Comparison of ENCODE assay signal across 1 cellular context in genomic region chr14:100727565-100728240, GRCh38.
TF ChIP-seq lines count a peak whose summit lies in the region.

No MANE protein-coding gene starts in this region.

TF ChIP-seq in K562, 482 proteins besides CTCF, POLR2A, EP300 and RAD21:
- TF ChIP-seq CEBPG (CRISPR knock-in tag; IDR thresholded peaks at IDR 0.05) (no peak), CEBPG (tag; conservative IDR thresholded peaks at IDR 0.05 in 1 of 2, IDR thresholded peaks at IDR 0.05 in 1 of 2) (0 out of 4 replicates have a peak, but pooled peaks of 1 of the 2 experiments have one; percentile 17), MTF1 (CRISPR knock-in tag; IDR thresholded peaks at IDR 0.05; ENCODE audit: borderline replicate concordance) (no peak), ZNF740 (CRISPR knock-in tag; IDR thresholded peaks at IDR 0.05) (peak; percentile 84), ZNF740 (tag; IDR thresholded peaks at IDR 0.05) (no peak), ZKSCAN1 (IDR thresholded peaks at IDR 0.05; ENCODE audit: low read depth, low read length) (peak; percentile 89)
- TF ChIP-seq, protein P1, sequence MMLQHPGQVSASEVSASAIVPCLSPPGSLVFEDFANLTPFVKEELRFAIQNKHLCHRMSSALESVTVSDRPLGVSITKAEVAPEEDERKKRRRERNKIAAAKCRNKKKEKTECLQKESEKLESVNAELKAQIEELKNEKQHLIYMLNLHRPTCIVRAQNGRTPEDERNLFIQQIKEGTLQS (IDR thresholded peaks at IDR 0.05): 0 out of 2 replicates have a peak, but pooled peaks have one; percentile 31
- TF ChIP-seq, protein P1 (CRISPR knock-in tag; conservative IDR thresholded peaks at IDR 0.05): no peak
TF ChIP-seq in K562: peak in this region for 4.
